ENCODE assay signal across 22 cellular contexts in the genomic region with DNA sequence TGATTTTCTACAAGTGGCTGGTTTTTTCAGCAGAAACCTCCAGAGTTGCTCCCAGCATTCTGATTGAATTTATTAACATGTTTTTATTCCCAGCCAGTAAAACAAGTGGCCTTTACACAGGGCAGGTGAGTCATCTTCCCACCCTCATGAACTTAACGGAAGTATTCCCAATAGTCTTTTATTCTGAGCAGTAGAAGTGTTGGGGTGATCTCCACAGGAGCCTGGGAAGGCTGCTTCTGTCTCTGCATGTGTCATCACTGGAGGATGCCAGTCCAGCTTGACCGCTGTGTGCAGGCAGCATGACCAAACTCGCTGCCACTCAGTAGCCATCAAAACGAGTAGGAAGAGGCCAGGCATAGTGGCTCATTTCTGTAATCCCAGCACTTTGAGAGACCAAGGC. TPM values are rescaled to one million over a fixed set of nuclear protein-coding genes. Genes with fewer than 3 reads are reported as not detected.
DNase-seq lines count a peak whose midpoint lies in the region; ATAC-seq, FAIRE-seq and TF ChIP-seq lines count a peak whose summit lies in the region.
"Had no signal": no experiment of that assay in that cellular context is flagged by ENCODE, and none has a peak within 500 bp of the region (broad histone marks: within the 10 kb centered on the region; RNA-seq: fewer than 3 reads in every experiment).

No MANE protein-coding gene starts in this region.

- no peak overlapping the region for H3K18ac ChIP-seq in trophoblast cell (ENCODE audit: low read length)

- no peak overlapping the region for H2BK12ac ChIP-seq in trophoblast cell (ENCODE audit: low read length)

- no peak overlapping the region for H3K23ac ChIP-seq in trophoblast cell (ENCODE audit: low read length)

- POLR2A ChIA-PET in endothelial cell of umbilical vein (lab: Charles Lee) = no interaction called here
- POLR2A ChIA-PET in A673 (lab: Charles Lee; ENCODE audit: low non-redundant PET) = no interaction called here

- H3K9me3 ChIP-seq in endothelial cell of umbilical vein (replicated peaks; ENCODE audit: control insufficient read depth, insufficient read depth, low read length) (no peaks in the 10 kb centered on the region), trophoblast cell (ENCODE audit: insufficient read depth, low read depth, low read length) (no peaks in the 10 kb centered on the region), A673 (ENCODE audit: low read depth, low read length, poor library complexity, severe bottlenecking) (no peaks in the 10 kb centered on the region)
- H3K9me3 ChIP-seq: body of pancreas, esophagus muscularis mucosa, tibial artery had no signal

- no peaks in the 10 kb centered on the region for H4K20me1 ChIP-seq in endothelial cell of umbilical vein (replicated peaks; ENCODE audit: control insufficient read depth, extremely low read depth, insufficient read depth, low read length)

- H3K4me2 ChIP-seq in endothelial cell of umbilical vein (ENCODE audit: insufficient read depth, low read length) = no peak overlapping the region
- no peak overlapping the region for H3K4me2 ChIP-seq in trophoblast cell (ENCODE audit: low read length)

- BruUV-seq in endothelial cell of umbilical vein (replicated peaks; lab: Mats Ljungman, UMichigan) (no TSS peak), A673 (replicated peaks; lab: Mats Ljungman, UMichigan) (no TSS peak)

- no peak overlapping the region for H4K91ac ChIP-seq in trophoblast cell (ENCODE audit: low read depth, low read length)

- H3K27me3 ChIP-seq in endothelial cell of umbilical vein (ENCODE audit: control insufficient read depth in 2 of 2, insufficient read depth in 2 of 2, low read length in 2 of 2) = no peaks in the 10 kb centered on the region
- no peaks in the 10 kb centered on the region for H3K27me3 ChIP-seq in trophoblast cell (ENCODE audit: insufficient read depth, low read length)
- no peaks in the 10 kb centered on the region for H3K27me3 ChIP-seq in A673 (replicated peaks; ENCODE audit: insufficient read depth, low read depth, low read length, poor library complexity)
- H3K27me3 ChIP-seq: body of pancreas, esophagus muscularis mucosa, tibial artery had no signal

- no peak overlapping the region for H4K12ac ChIP-seq in trophoblast cell (ENCODE audit: low read depth, low read length)

- H3K9me1 ChIP-seq in endothelial cell of umbilical vein (replicated peaks; ENCODE audit: control insufficient read depth, extremely low read depth, insufficient read depth, low read length) = no peaks in the 10 kb centered on the region

- H2BK5ac ChIP-seq in trophoblast cell (ENCODE audit: low read depth, low read length, poor library complexity) = no peak overlapping the region

- H3K79me1 ChIP-seq in trophoblast cell (ENCODE audit: low read length) = no peaks in the 10 kb centered on the region

- H3K79me2 ChIP-seq in endothelial cell of umbilical vein (ENCODE audit: control insufficient read depth, insufficient read depth, low read length) (no peaks in the 10 kb centered on the region), trophoblast cell (ENCODE audit: control insufficient read depth, insufficient read depth, low read length, poor library complexity) (no peaks in the 10 kb centered on the region)

- H3K27ac ChIP-seq in endothelial cell of umbilical vein (ENCODE audit: insufficient read depth, low read depth, low read length) (no peak overlapping the region), trophoblast cell (ENCODE audit: low read depth, low read length) (no peak overlapping the region), A673 (ENCODE audit: low read depth, low read length, poor library complexity, severe bottlenecking) (no peak overlapping the region)
- H3K27ac ChIP-seq: body of pancreas, esophagus muscularis mucosa, tibial artery had no signal

- H3K4ac ChIP-seq in trophoblast cell (ENCODE audit: low read depth, low read length) = no peak overlapping the region

- H3K9ac ChIP-seq in endothelial cell of umbilical vein (replicated peaks; ENCODE audit: extremely low read depth, insufficient read depth, low read length) (no peak overlapping the region), trophoblast cell (ENCODE audit: low read length) (no peak overlapping the region)

- dilution Hi-C loops in endothelial cell of umbilical vein (cut with MboI; ENCODE audit: extremely low pct_ligation_motif_present, low sequenced_read_pairs) = no loop called here

- H2AK5ac ChIP-seq in trophoblast cell (ENCODE audit: low read length) = no peak overlapping the region

- no CpG with 5 or more reads among the region's 4 CpGs for WGBS in trophoblast cell (ENCODE audit: extremely low coverage, insufficient coverage, insufficient read length)

- H3K14ac ChIP-seq in trophoblast cell (ENCODE audit: low read length) = no peak overlapping the region

- no peak overlapping the region for H2BK120ac ChIP-seq in trophoblast cell (ENCODE audit: insufficient read depth, low read length, poor library complexity)

- intact Hi-C loops in endothelial cell of umbilical vein (cut with micrococcal nuclease) (no loop called here), A673 (cut with micrococcal nuclease; ENCODE audit: unreplicated experiment) (no loop called here)

- CTCF ChIA-PET in endothelial cell of umbilical vein (lab: Charles Lee) = no interaction called here
- CTCF ChIA-PET in A673 (lab: Charles Lee) = interaction anchor here (0.5 kb wide), 1 partner anchor 82 kb away, joined by 5 read pairs; no protein-coding TSS in a partner anchor

- H3K4me1 ChIP-seq in endothelial cell of umbilical vein (ENCODE audit: control insufficient read depth, extremely low read depth, insufficient read depth, low read length) (no peaks in the 10 kb centered on the region), trophoblast cell (ENCODE audit: control insufficient read depth in 1 of 2, insufficient read depth in 2 of 2, low read length in 2 of 2) (no peaks in the 10 kb centered on the region), A673 (ENCODE audit: insufficient read depth, low read length, poor library complexity, severe bottlenecking) (no peaks in the 10 kb centered on the region)
- H3K4me1 ChIP-seq: body of pancreas, esophagus muscularis mucosa had no signal

- H3K36me3 ChIP-seq in endothelial cell of umbilical vein (ENCODE audit: control insufficient read depth in 2 of 2, extremely low read depth in 1 of 2, insufficient read depth in 2 of 2, low read length in 2 of 2) (peaks cover 12 to 29% of the 10 kb centered on the region in 2 experiments), trophoblast cell (ENCODE audit: control insufficient read depth in 1 of 2, insufficient read depth in 2 of 2, low read length in 2 of 2) (peaks cover 29 to 39% of the 10 kb centered on the region in 2 experiments), A673 (ENCODE audit: insufficient read depth, low read length, poor library complexity, severe bottlenecking) (peaks cover 47% of the 10 kb centered on the region)

- no peak overlapping the region for H2AFZ ChIP-seq in endothelial cell of umbilical vein (ENCODE audit: low read depth, low read length)
- H2AFZ ChIP-seq in trophoblast cell (ENCODE audit: insufficient read depth, low read length, poor library complexity) = no peak overlapping the region

- no peak for TF ChIP-seq CTCF in endothelial cell of umbilical vein (IDR thresholded peaks at IDR 0.05; ENCODE audit: extremely low read depth in 1 of 2, insufficient read depth in 1 of 2, low read depth in 1 of 2, low read length in 2 of 2)
- TF ChIP-seq CTCF in A673 (conservative IDR thresholded peaks at IDR 0.05; ENCODE audit: low read depth, low read length) = no peak

- H3K4me3 ChIP-seq in endothelial cell of umbilical vein (replicated peaks in 1 of 3; ENCODE audit: insufficient read depth in 1 of 3, low read depth in 1 of 3, low read length in 3 of 3) (no peak overlapping the region), trophoblast cell (ENCODE audit: low read depth, low read length) (no peak overlapping the region), A673 (ENCODE audit: low read depth, low read length, poor library complexity, severe bottlenecking) (no peak overlapping the region)
- H3K4me3 ChIP-seq: body of pancreas, esophagus muscularis mucosa, tibial artery had no signal

- ATAC-seq in GM19351 (IDR thresholded peaks at IDR 0.05; ENCODE audit: unreplicated experiment) = no peak
- no peak for ATAC-seq in HG02970 (IDR thresholded peaks at IDR 0.05; ENCODE audit: low FRiP score, unreplicated experiment)
- ATAC-seq: body of pancreas had no signal

- H4K8ac ChIP-seq in trophoblast cell (ENCODE audit: low read depth, low read length) = no peak overlapping the region

- DNase-seq in EH (ENCODE audit: low read depth) (peak; percentile 25), RCC 7860 (ENCODE audit: low spot score) (peak; percentile 90), endothelial cell of umbilical vein (ENCODE audit: low read depth, low spot score) (no peak), non-pigmented ciliary epithelial cell (ENCODE audit: low read depth) (peak; percentile 53), trophoblast cell (no peak), A673 (ENCODE audit: low spot score) (no peak)
- DNase-seq: activated CD4-positive, alpha-beta T cell treated with anti-CD3 and anti-CD28 coated beads, Interleukin-2, amount 50 U/mL, for 4 hours; activated naive CD4-positive, alpha-beta T cell treated with anti-CD3 and anti-CD28 coated beads, Interleukin-2, amount 10 ng/mL, durations not matched to agents 7 days and 5 days; body of pancreas; CD4-positive, alpha-beta memory T cell; DMS79 treated with DMSO at 0.1 percent for 48 hours; immature natural killer cell; mesenchymal stem cell; NCI-H2029; NCI-H446 treated with DMSO at 0.1 percent for 48 hours; nephron progenitor cell; Right ventricle myocardium superior; stimulated activated CD4-positive, alpha-beta T cell treated with anti-CD3 and anti-CD28 coated beads, Interleukin-12 subunit alpha, Interleukin-12 subunit beta, amount 100 ng/mL, for 4 hours; tibial artery had no signal

- FAIRE-seq in RCC 7860 (lab: Jason Lieb, UNC) (peak; percentile 96), endothelial cell of umbilical vein (lab: Jason Lieb, UNC) (peak; percentile 67)

- TF ChIP-seq POLR2A in endothelial cell of umbilical vein (IDR thresholded peaks at IDR 0.05; ENCODE audit: low read depth, low read length) = no peak

RNA-seq across cellular contexts. Expression of a gene that starts 13.4 kb away (rescaled TPM):
- total RNA-seq in endothelial cell of umbilical vein (0.31 TPM in 1 of 2 replicates, not detected in the other), A673 (2021) (1.1 TPM in 2 replicates)
- polyA plus RNA-seq in endothelial cell of umbilical vein = 0.02 and 0.04 TPM in 2 replicates
- not detected in 2 replicates for polyA plus RNA-seq in endothelial cell of umbilical vein (2011; cell fraction: cytosol; rRNA removed)
- polyA plus RNA-seq in endothelial cell of umbilical vein (2011; cell fraction: nucleus; rRNA removed) = 0.03 and 0.06 TPM in 2 replicates
- polyA plus RNA-seq in endothelial cell of umbilical vein (2012) = 0.04 TPM in 1 of 2 replicates, not detected in the other
- not detected in 2 replicates for polyA minus RNA-seq in endothelial cell of umbilical vein
- polyA minus RNA-seq in endothelial cell of umbilical vein (2011; cell fraction: cytosol; rRNA and poly(A)+ RNA removed) = not detected
- 0.10 TPM in 1 of 2 replicates, not detected in the other for polyA minus RNA-seq in endothelial cell of umbilical vein (2011; cell fraction: nucleus; rRNA and poly(A)+ RNA removed)
- polyA plus RNA-seq in trophoblast cell (2013) = 2.6 and 3.3 TPM in 2 replicates

RNA-seq across cellular contexts. Expression of a gene that starts 36.5 kb away (rescaled TPM):
- total RNA-seq in endothelial cell of umbilical vein (35.3 and 37.1 TPM in 2 replicates), A673 (2021) (56.0 and 70.9 TPM in 2 replicates)
- polyA plus RNA-seq in endothelial cell of umbilical vein = 28.6 and 35.8 TPM in 2 replicates
- 16.4 and 17.2 TPM in 2 replicates for polyA plus RNA-seq in endothelial cell of umbilical vein (2011; cell fraction: cytosol; rRNA removed)
- 74.2 and 77.9 TPM in 2 replicates for polyA plus RNA-seq in endothelial cell of umbilical vein (2011; cell fraction: nucleus; rRNA removed)
- polyA plus RNA-seq in endothelial cell of umbilical vein (2012) = 17.2 and 19.0 TPM in 2 replicates
- polyA minus RNA-seq in endothelial cell of umbilical vein = 80.9 and 89.2 TPM in 2 replicates
- polyA minus RNA-seq in endothelial cell of umbilical vein (2011; cell fraction: cytosol; rRNA and poly(A)+ RNA removed) = 28.6 TPM
- 39.8 and 57.1 TPM in 2 replicates for polyA minus RNA-seq in endothelial cell of umbilical vein (2011; cell fraction: nucleus; rRNA and poly(A)+ RNA removed)
- polyA plus RNA-seq in trophoblast cell (2013) = 9.9 and 10.0 TPM in 2 replicates

Comparison
In these comparisons a context has a peak if more than half of its experiments do, and no peak if none do; other contexts are left out.
1. DNase-seq: peak in EH (single experiment), RCC 7860 (single experiment) and non-pigmented ciliary epithelial cell (single experiment); none in endothelial cell of umbilical vein (single experiment), trophoblast cell (0 of 2) and A673 (single experiment).